In genomic region chr2:128646691-128647090, GRCh38 we compare ENCODE assay signal across 16 cellular contexts.
DNase-seq lines count a peak whose midpoint lies in the region; ATAC-seq, FAIRE-seq and TF ChIP-seq lines count a peak whose summit lies in the region.
"Had no signal": no experiment of that assay in that cellular context is flagged by ENCODE, and none has a peak within 500 bp of the region (broad histone marks: within the 10 kb centered on the region; RNA-seq: fewer than 3 reads in every experiment).

No MANE protein-coding gene starts in this region.

- H3K18ac ChIP-seq in mesendoderm (ENCODE audit: low read length): no peak overlapping the region

- no peak overlapping the region for H3K27ac Mint-ChIP-seq in type B pancreatic cell

- H3K4me3 ChIP-seq in bronchial epithelial cell (ENCODE audit: low read depth, low read length) (no peak overlapping the region), mesendoderm (ENCODE audit: low read length) (no peak overlapping the region), smooth muscle cell (no peak overlapping the region)

- H3F3A ChIP-seq in smooth muscle cell (ENCODE audit: low read depth): no peaks in the 10 kb centered on the region

- H3K27me3 ChIP-seq in bronchial epithelial cell (ENCODE audit: control insufficient read depth, insufficient read depth, low read length): no peaks in the 10 kb centered on the region
- H3K27me3 ChIP-seq in mesendoderm (ENCODE audit: insufficient read depth, low read length, poor library complexity): no peaks in the 10 kb centered on the region
- no peaks in the 10 kb centered on the region for H3K27me3 ChIP-seq in smooth muscle cell (ENCODE audit: low read depth)

- H3K9me3 Mint-ChIP-seq in type B pancreatic cell: no peaks in the 10 kb centered on the region

- no peaks in the 10 kb centered on the region for H3K36me3 ChIP-seq in bronchial epithelial cell (ENCODE audit: control insufficient read depth, insufficient read depth, low read length)
- H3K36me3 ChIP-seq in mesendoderm (ENCODE audit: control insufficient read depth, insufficient read depth, low read length): no peaks in the 10 kb centered on the region
- no peaks in the 10 kb centered on the region for H3K36me3 ChIP-seq in smooth muscle cell (ENCODE audit: low read depth)

- peaks cover 20% of the 10 kb centered on the region for H3K4me1 Mint-ChIP-seq in type B pancreatic cell (ENCODE audit: unreplicated experiment)

- H2BK120ac ChIP-seq in mesendoderm (ENCODE audit: low read depth, low read length): no peak overlapping the region

- peak; percentile 23 for FAIRE-seq in bronchial epithelial cell (lab: Jason Lieb, UNC)

- H2AK5ac ChIP-seq in mesendoderm (ENCODE audit: low read length): peak overlapping the region; percentile 7

- TF ChIP-seq CTCF in bronchial epithelial cell (IDR thresholded peaks at IDR 0.05; ENCODE audit: insufficient read depth, low read length, severe bottlenecking) (no peak), type B pancreatic cell (conservative IDR thresholded peaks at IDR 0.05) (no peak), smooth muscle cell (IDR thresholded peaks at IDR 0.05; ENCODE audit: borderline replicate concordance, insufficient read depth, poor library complexity, severe bottlenecking) (no peak)

- no peak overlapping the region for H3K27ac ChIP-seq in mesendoderm (ENCODE audit: low read depth, low read length)
- no peak overlapping the region for H3K27ac ChIP-seq in smooth muscle cell (ENCODE audit: low read depth)

- no CpG with 5 or more reads among the region's 3 CpGs for whole genome bisulfite sequencing in mesendoderm (ENCODE audit: extremely low coverage, insufficient coverage, low lambda C conversion rate)
- WGBS in smooth muscle cell (ENCODE audit: low lambda C conversion rate): 81% methylated on average over 3 of the region's 3 CpGs

- peaks cover 8% of the 10 kb centered on the region for H3K27me3 Mint-ChIP-seq in type B pancreatic cell

- no peaks in the 10 kb centered on the region for H3K9me3 ChIP-seq in smooth muscle cell (replicated peaks; ENCODE audit: low read depth)

- no peaks in the 10 kb centered on the region for H3K79me2 ChIP-seq in mesendoderm (ENCODE audit: control insufficient read depth, insufficient read depth, low read length)
- H3K79me2 ChIP-seq in smooth muscle cell (ENCODE audit: low read depth): no peaks in the 10 kb centered on the region

- H3K4me1 ChIP-seq in mesendoderm (ENCODE audit: control insufficient read depth, low read depth, low read length) (peaks cover 22% of the 10 kb centered on the region), smooth muscle cell (ENCODE audit: low read depth) (peaks cover 5% of the 10 kb centered on the region)

- ATAC-seq in left colon: no peak
- ATAC-seq in GM19324 (IDR thresholded peaks at IDR 0.05; ENCODE audit: low FRiP score, unreplicated experiment): no peak
- ATAC-seq: HCT116 had no signal

- H2BK5ac ChIP-seq in mesendoderm (ENCODE audit: low read length): no peak overlapping the region

- H4K5ac ChIP-seq in mesendoderm (ENCODE audit: low read length): no peak overlapping the region

- intact Hi-C loops in left colon (cut with DNase I, micrococcal nuclease): no loop called here

- no peaks in the 10 kb centered on the region for H3K36me3 Mint-ChIP-seq in type B pancreatic cell

- DNase-seq in activated CD8-positive, alpha-beta memory T cell treated with anti-CD3 and anti-CD28 coated beads for 24 hours: peak; percentile 52
- no peak for DNase-seq in activated CD8-positive, alpha-beta memory T cell treated with anti-CD3 and anti-CD28 coated beads, Interleukin-2, amount 50 U/mL, for 48 hours
- DNase-seq in bronchial epithelial cell (ENCODE audit: low read depth): no peak
- DNase-seq in mesendoderm: no peak
- DNase-seq in type B pancreatic cell (ENCODE audit: extremely low spot score, unreplicated experiment): peak; percentile 34
- no peak for DNase-seq in left colon
- no peak for DNase-seq in smooth muscle cell (lab: John Stamatoyannopoulos, UW; ENCODE audit: unreplicated experiment)
- DNase-seq: C1 segment of cervical spinal cord, DMS53, MV-4-11, NCI-H1417 treated with DMSO at 0.1 percent for 48 hours, NCI-H2029, NCI-H510A, NCI-H82 had no signal

- H3K4me2 ChIP-seq in mesendoderm (ENCODE audit: low read length) (no peak overlapping the region), smooth muscle cell (no peak overlapping the region)

- no peak overlapping the region for H3K9ac ChIP-seq in mesendoderm (ENCODE audit: low read length)
- H3K9ac ChIP-seq in smooth muscle cell (ENCODE audit: low read depth): no peak overlapping the region

- H2BK15ac ChIP-seq in mesendoderm (replicated peaks; ENCODE audit: low read depth): no peak overlapping the region

- no peak overlapping the region for H2AFZ ChIP-seq in smooth muscle cell (ENCODE audit: low read depth)

- H3K4ac ChIP-seq in mesendoderm (ENCODE audit: low read depth, low read length): no peak overlapping the region

- no peak overlapping the region for H3K23ac ChIP-seq in mesendoderm (ENCODE audit: low read length)

- no peak overlapping the region for H3K4me3 Mint-ChIP-seq in type B pancreatic cell

- no peak overlapping the region for H3K56ac ChIP-seq in mesendoderm (ENCODE audit: low read length)

- H3K79me1 ChIP-seq in mesendoderm (ENCODE audit: low read length): no peaks in the 10 kb centered on the region

- H4K8ac ChIP-seq in mesendoderm (ENCODE audit: low read depth, low read length): no peak overlapping the region

- no peaks in the 10 kb centered on the region for H4K20me1 ChIP-seq in smooth muscle cell (ENCODE audit: low read depth)

Comparison
In these comparisons a context has a peak if more than half of its experiments do, and no peak if none do; other contexts are left out.
1. DNase-seq: peak in activated CD8-positive, alpha-beta memory T cell treated with anti-CD3 and anti-CD28 coated beads for 24 hours (single experiment) and type B pancreatic cell (single experiment); none in activated CD8-positive, alpha-beta memory T cell treated with anti-CD3 and anti-CD28 coated beads, Interleukin-2, amount 50 U/mL, for 48 hours (single experiment), bronchial epithelial cell (single experiment), mesendoderm (single experiment), left colon (0 of 2) and smooth muscle cell (single experiment).